ENCODE assay signal across 6 cellular contexts in genomic region chr4:171573181-171573580, GRCh38.
"Had no signal": no experiment of that assay in that cellular context is flagged by ENCODE, and none has a peak within 500 bp of the region (broad histone marks: within the 10 kb centered on the region; RNA-seq: fewer than 3 reads in every experiment).

No MANE protein-coding gene starts in this region.

- H3K36me3 Mint-ChIP-seq: IgD-negative memory B cell had no signal

- H3K27me3 Mint-ChIP-seq: IgD-negative memory B cell had no signal

- H3K4me3 ChIP-seq: K562 had no signal

- ATAC-seq: HepG2, K562 had no signal

- H3K4me1 Mint-ChIP-seq: IgD-negative memory B cell had no signal

- DNase-seq: IMR-90, KBM-7 had no signal

- H3K27ac ChIP-seq: HL-60 had no signal

- H3K4me3 Mint-ChIP-seq: IgD-negative memory B cell had no signal
